ENCODE assay signal across 32 cellular contexts in the genomic region with DNA sequence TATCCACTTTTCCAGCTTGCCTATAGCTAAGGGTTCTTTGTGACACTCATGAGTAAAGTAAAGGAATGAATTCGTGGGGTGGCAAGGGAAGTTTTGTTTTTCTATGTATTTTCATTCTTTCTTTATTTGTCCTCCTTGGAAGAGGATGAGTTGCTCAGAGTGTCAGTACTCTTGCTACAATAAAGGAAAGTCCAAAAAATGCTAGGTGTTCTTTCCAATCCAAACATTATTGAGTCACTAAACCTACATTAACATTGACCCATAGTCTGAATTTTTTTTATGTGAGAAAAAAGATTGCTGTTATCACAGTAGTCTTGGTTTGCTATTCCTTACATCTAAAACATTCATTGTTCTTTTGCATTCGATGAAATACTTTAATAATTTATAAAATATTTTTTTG.
"Had no signal": no experiment of that assay in that cellular context is flagged by ENCODE, and none has a peak within 500 bp of the region (broad histone marks: within the 10 kb centered on the region; RNA-seq: fewer than 3 reads in every experiment).

No MANE protein-coding gene starts in this region.

- H3K4me1 ChIP-seq: adrenal gland, body of pancreas, breast epithelium had no signal

- DNase-seq: activated CD4-positive, alpha-beta memory T cell treated with anti-CD3 and anti-CD28 coated beads, Interleukin-2, amount 10 ng/mL, durations not matched to agents 7 days and 5 days; activated CD4-positive, alpha-beta T cell treated with anti-CD3 and anti-CD28 coated beads for 1 hour; activated CD4-positive, alpha-beta T cell treated with anti-CD3 and anti-CD28 coated beads for 36 hours; activated CD4-positive, alpha-beta T cell treated with anti-CD3 and anti-CD28 coated beads for 48 hours; activated CD4-positive, alpha-beta T cell treated with anti-CD3 and anti-CD28 coated beads, Interleukin-2, amount 10 ng/mL, durations not matched to agents 7 days and 5 days; activated CD4-positive, alpha-beta T cell treated with anti-CD3 and anti-CD28 coated beads, Interleukin-2, amount 50 U/mL, for 48 hours; activated CD4-positive, CD25-positive, alpha-beta regulatory T cell; activated CD8-positive, alpha-beta memory T cell treated with anti-CD3 and anti-CD28 coated beads for 24 hours; activated CD8-positive, alpha-beta memory T cell treated with anti-CD3 and anti-CD28 coated beads, Interleukin-2, amount 10 ng/mL, durations not matched to agents 7 days and 5 days; activated CD8-positive, alpha-beta memory T cell treated with anti-CD3 and anti-CD28 coated beads, Interleukin-2, amount 50 U/mL, for 48 hours; activated CD8-positive, alpha-beta T cell treated with anti-CD3 and anti-CD28 coated beads, Interleukin-2, amount 10 ng/mL, durations not matched to agents 7 days and 5 days; activated effector memory CD4-positive, alpha-beta T cell treated with Interleukin-2 at 50 U/mL for 16 hours; activated gamma-delta T cell treated with Interleukin-2 at 50 U/mL for 16 hours; activated naive CD4-positive, alpha-beta T cell; activated naive CD4-positive, alpha-beta T cell treated with anti-CD3 and anti-CD28 coated beads for 36 hours; activated naive CD4-positive, alpha-beta T cell treated with anti-CD3 and anti-CD28 coated beads, Interleukin-2, amount 50 U/mL, for 16 hours; activated naive CD8-positive, alpha-beta T cell treated with anti-CD3 and anti-CD28 coated beads for 36 hours; activated T-cell treated with anti-CD3 and anti-CD28 coated beads, Interleukin-2, amount 50 U/mL, for 24 hours; activated T-cell treated with anti-CD3 and anti-CD28 coated beads, Interleukin-2, amount 50 U/mL, for 48 hours; adrenal gland; amniotic stem cell; aorta; body of pancreas; brain microvascular endothelial cell; central memory CD4-positive, alpha-beta T cell; T-helper 2 cell; T-helper 9 cell; WERI-Rb-1 had no signal

- ATAC-seq: activated CD4-positive, alpha-beta T cell treated with anti-CD3 and anti-CD28 coated beads for 36 hours; activated CD4-positive, CD25-positive, alpha-beta regulatory T cell treated with anti-CD3 and anti-CD28 coated beads, Interleukin-2, amount 50 U/mL, for 24 hours; activated CD8-positive, alpha-beta memory T cell treated with anti-CD3 and anti-CD28 coated beads, Interleukin-2, amount 10 ng/mL, durations not matched to agents 7 days and 5 days; activated CD8-positive, alpha-beta T cell treated with anti-CD3 and anti-CD28 coated beads, Interleukin-2, amount 10 ng/mL, durations not matched to agents 7 days and 5 days; activated naive CD4-positive, alpha-beta T cell treated with anti-CD3 and anti-CD28 coated beads, Interleukin-2, amount 50 U/mL, for 72 hours; body of pancreas; WTC11 had no signal

- H3K36me3 ChIP-seq: adrenal gland, brain microvascular endothelial cell, breast epithelium, WERI-Rb-1 had no signal

- H3K4me3 ChIP-seq: adrenal gland, body of pancreas, breast epithelium had no signal

- H3K27ac ChIP-seq: adrenal gland, body of pancreas, brain microvascular endothelial cell, breast epithelium, WERI-Rb-1 had no signal

- H3K27me3 ChIP-seq: adrenal gland, body of pancreas, brain microvascular endothelial cell, breast epithelium had no signal
